In genomic region chr9:91384954-91385353, GRCh38 we compare ENCODE assay signal across 24 cellular contexts.
"Had no signal": no experiment of that assay in that cellular context is flagged by ENCODE, and none has a peak within 500 bp of the region (broad histone marks: within the 10 kb centered on the region; RNA-seq: fewer than 3 reads in every experiment).

No MANE protein-coding gene starts in this region.

- H3K4me3 ChIP-seq: left ventricle myocardium inferior, lung, ovary, right atrium auricular region, right lobe of liver, smooth muscle cell, stomach, testis, thyroid gland, transverse colon, upper lobe of left lung, vagina had no signal

- H3K4me2 ChIP-seq: smooth muscle cell had no signal

- H3K27ac ChIP-seq: left ventricle myocardium inferior, ovary, right atrium auricular region, right lobe of liver, stomach, testis, thyroid gland, transverse colon, upper lobe of left lung, vagina had no signal

- H3K9me3 ChIP-seq: left ventricle myocardium inferior, ovary, right atrium auricular region, right lobe of liver, stomach, testis, thyroid gland, transverse colon, upper lobe of left lung, vagina had no signal

- H3K27me3 ChIP-seq: ovary, right atrium auricular region, right lobe of liver, stomach, testis, thyroid gland, transverse colon, upper lobe of left lung, vagina had no signal

- H3K4me1 ChIP-seq: left ventricle myocardium inferior, right atrium auricular region, right lobe of liver, stomach, testis, thyroid gland, transverse colon, upper lobe of left lung, vagina had no signal

- H3K36me3 ChIP-seq: left ventricle myocardium inferior, ovary, right atrium auricular region, right lobe of liver, stomach, thyroid gland, transverse colon, upper lobe of left lung, vagina had no signal

- DNase-seq: hypothalamus; immature natural killer cell; left ventricle myocardium inferior; mesendoderm; naive B cell; natural killer cell; nephron progenitor cell; ovary; right lobe of liver; stimulated activated CD4-positive, alpha-beta T cell treated with anti-CD3 and anti-CD28 coated beads, Interleukin-1b, Interleukin-23, amount 100 ng/mL, for 48 hours; stimulated activated CD4-positive, alpha-beta T cell treated with anti-CD3 and anti-CD28 coated beads, Interleukin-2, amount 100 ng/mL, for 48 hours; stimulated activated CD4-positive, alpha-beta T cell treated with anti-CD3 and anti-CD28 coated beads, Interleukin-4, amount 100 ng/mL, for 4 hours; stimulated activated CD8-positive, alpha-beta memory T cell treated with anti-CD3 and anti-CD28 coated beads, Interleukin-4, amount 100 ng/mL, for 48 hours; stimulated activated naive CD8-positive, alpha-beta T cell treated with anti-CD3 and anti-CD28 coated beads, Interleukin-15, Interleukin-2, amounts not matched to agents 100 U/mL and 50 U/mL, for 24 hours; stomach; testis; thyroid gland; transverse colon; upper lobe of left lung had no signal

- FAIRE-seq: islet of Langerhans had no signal
